ENCODE assay signal across 14 cellular contexts in genomic region chr11:100445231-100445735, GRCh38.
DNase-seq lines count a peak whose midpoint lies in the region; ATAC-seq, FAIRE-seq and TF ChIP-seq lines count a peak whose summit lies in the region.
"Had no signal": no experiment of that assay in that cellular context is flagged by ENCODE, and none has a peak within 500 bp of the region (broad histone marks: within the 10 kb centered on the region; RNA-seq: fewer than 3 reads in every experiment).

No MANE protein-coding gene starts in this region.

- DNase-seq in GM23338 (ENCODE audit: low spot score) = peak; percentile 28
- peak; percentile 91 for DNase-seq in NCI-H69 (lab: John Stamatoyannopoulos, UW)
- peak; percentile 13 for DNase-seq in endothelial cell of umbilical vein (ENCODE audit: low read depth, low spot score)
- DNase-seq in medulla oblongata (ENCODE audit: extremely low spot score) = peak; percentile 33
- no peak for DNase-seq in retina
- no peak for DNase-seq in T-helper 1 cell
- DNase-seq in MV-4-11 (lab: John Stamatoyannopoulos, UW) = no peak
- DNase-seq: NCI-H510A treated with DMSO at 0.1 percent for 48 hours; stimulated activated naive CD4-positive, alpha-beta T cell treated with Interleukin-2 at 50 U/mL for 16 hours; T1000 had no signal

- TF ChIP-seq CTCF in GM23338 (conservative IDR thresholded peaks at IDR 0.05; ENCODE audit: low read depth in 2 of 2) (peak; percentile 22 to 44; a peak in 2 of 4 replicates), endothelial cell of umbilical vein (IDR thresholded peaks at IDR 0.05; ENCODE audit: extremely low read depth in 1 of 2, insufficient read depth in 1 of 2, low read depth in 1 of 2, low read length in 2 of 2) (no peak)

- no peak overlapping the region for H3K9ac ChIP-seq in endothelial cell of umbilical vein (replicated peaks; ENCODE audit: extremely low read depth, insufficient read depth, low read length)

- peaks cover 4% of the 10 kb centered on the region for H3K9me3 ChIP-seq in endothelial cell of umbilical vein (replicated peaks; ENCODE audit: control insufficient read depth, insufficient read depth, low read length)

- CTCF ChIA-PET in endothelial cell of umbilical vein (lab: Charles Lee) = no interaction called here

- no peak overlapping the region for H3K27ac ChIP-seq in GM23338 (ENCODE audit: low read depth)
- H3K27ac ChIP-seq in endothelial cell of umbilical vein (ENCODE audit: insufficient read depth, low read depth, low read length) = no peak overlapping the region

- H3K9me2 ChIP-seq in GM23338 (ENCODE audit: insufficient read depth) = peaks cover 13% of the 10 kb centered on the region

- no peak overlapping the region for H3K4me3 ChIP-seq in GM23338
- H3K4me3 ChIP-seq in endothelial cell of umbilical vein (replicated peaks in 1 of 3; ENCODE audit: insufficient read depth in 1 of 3, low read depth in 1 of 3, low read length in 3 of 3) = no peak overlapping the region

- H3K4me1 Mint-ChIP-seq in GM23338 = no peaks in the 10 kb centered on the region
- H3K4me1 Mint-ChIP-seq: activated T-helper 17 cell treated with anti-CD3 and anti-CD28 coated beads, Interleukin-2, amount 50 U/mL, for 72 hours; memory B cell had no signal

- H3K27me3 ChIP-seq in GM23338 (ENCODE audit: insufficient read depth) (no peaks in the 10 kb centered on the region), endothelial cell of umbilical vein (ENCODE audit: control insufficient read depth in 2 of 2, insufficient read depth in 2 of 2, low read length in 2 of 2) (no peaks in the 10 kb centered on the region)

- no peaks in the 10 kb centered on the region for H3F3A ChIP-seq in GM23338 (replicated peaks; ENCODE audit: low read depth)

- H3K27ac Mint-ChIP-seq in GM23338 = no peak overlapping the region
- H3K27ac Mint-ChIP-seq: activated T-helper 17 cell treated with anti-CD3 and anti-CD28 coated beads, Interleukin-2, amount 50 U/mL, for 72 hours; memory B cell had no signal

- H3K36me3 ChIP-seq in GM23338 (ENCODE audit: insufficient read depth) = no peaks in the 10 kb centered on the region
- no peaks in the 10 kb centered on the region for H3K36me3 ChIP-seq in endothelial cell of umbilical vein (ENCODE audit: control insufficient read depth in 2 of 2, extremely low read depth in 1 of 2, insufficient read depth in 2 of 2, low read length in 2 of 2)

- H3K27me3 Mint-ChIP-seq in GM23338 (ENCODE audit: insufficient read depth, low read depth, poor library complexity) = peaks cover 3% of the 10 kb centered on the region
- H3K27me3 Mint-ChIP-seq: activated T-helper 17 cell treated with anti-CD3 and anti-CD28 coated beads, Interleukin-2, amount 50 U/mL, for 72 hours; memory B cell had no signal

- H3K4me1 ChIP-seq in GM23338 (ENCODE audit: insufficient read depth) (no peaks in the 10 kb centered on the region), endothelial cell of umbilical vein (ENCODE audit: control insufficient read depth, extremely low read depth, insufficient read depth, low read length) (no peaks in the 10 kb centered on the region)

- TF ChIP-seq POLR2A in endothelial cell of umbilical vein (IDR thresholded peaks at IDR 0.05; ENCODE audit: low read depth, low read length) = no peak

- POLR2A ChIA-PET in endothelial cell of umbilical vein (lab: Charles Lee) = no interaction called here

- no TSS peak for BruUV-seq in endothelial cell of umbilical vein (replicated peaks; lab: Mats Ljungman, UMichigan)

- dilution Hi-C loops in endothelial cell of umbilical vein (cut with MboI; ENCODE audit: extremely low pct_ligation_motif_present, low sequenced_read_pairs) = no loop called here

- no peak overlapping the region for H3K4me3 Mint-ChIP-seq in GM23338
- H3K4me3 Mint-ChIP-seq: activated T-helper 17 cell treated with anti-CD3 and anti-CD28 coated beads, Interleukin-2, amount 50 U/mL, for 72 hours; memory B cell had no signal

- H3K4me2 ChIP-seq in GM23338 = no peak overlapping the region
- no peak overlapping the region for H3K4me2 ChIP-seq in endothelial cell of umbilical vein (ENCODE audit: insufficient read depth, low read length)

- no peaks in the 10 kb centered on the region for H3K9me1 ChIP-seq in endothelial cell of umbilical vein (replicated peaks; ENCODE audit: control insufficient read depth, extremely low read depth, insufficient read depth, low read length)

- ATAC-seq in GM23338 (peak; percentile 57; the same call in 2 of the 3 replicates), GM21529 (IDR thresholded peaks at IDR 0.05; ENCODE audit: unreplicated experiment) (no peak)
- ATAC-seq: activated T-helper 17 cell treated with anti-CD3 and anti-CD28 coated beads, Interleukin-2, amount 50 U/mL, for 72 hours had no signal

- no peak overlapping the region for H2AFZ ChIP-seq in GM23338
- H2AFZ ChIP-seq in endothelial cell of umbilical vein (ENCODE audit: low read depth, low read length) = no peak overlapping the region

- no peaks in the 10 kb centered on the region; the same call in 2 of the 3 replicates for H3K36me3 Mint-ChIP-seq in GM23338 (ENCODE audit: low read depth)
- H3K36me3 Mint-ChIP-seq: memory B cell had no signal

- no peaks in the 10 kb centered on the region for H3K9me3 Mint-ChIP-seq in GM23338

- H3K79me2 ChIP-seq in GM23338 (replicated peaks; ENCODE audit: insufficient read depth) = no peaks in the 10 kb centered on the region
- H3K79me2 ChIP-seq in endothelial cell of umbilical vein (ENCODE audit: control insufficient read depth, insufficient read depth, low read length) = no peaks in the 10 kb centered on the region

- intact Hi-C loops in endothelial cell of umbilical vein (cut with micrococcal nuclease) = no loop called here

- no peak for FAIRE-seq in endothelial cell of umbilical vein (lab: Jason Lieb, UNC)
- FAIRE-seq: D721Med had no signal

- no peaks in the 10 kb centered on the region for H4K20me1 ChIP-seq in GM23338 (replicated peaks; ENCODE audit: insufficient read depth)
- H4K20me1 ChIP-seq in endothelial cell of umbilical vein (replicated peaks; ENCODE audit: control insufficient read depth, extremely low read depth, insufficient read depth, low read length) = no peaks in the 10 kb centered on the region

TF ChIP-seq in GM23338, 12 proteins besides CTCF, POLR2A, EP300 and RAD21 (continues in another document):
- TF ChIP-seq EZH2phosphoT487 (IDR thresholded peaks at IDR 0.05; ENCODE audit: unreplicated experiment) (no peak), ZNF331 (CRISPR knock-in tag; IDR thresholded peaks at IDR 0.05; ENCODE audit: low read depth) (no peak), JUNB (IDR thresholded peaks at IDR 0.05; ENCODE audit: unreplicated experiment) (no peak), ETS1 (IDR thresholded peaks at IDR 0.05) (no peak), EZH2 (IDR thresholded peaks at IDR 0.05; ENCODE audit: low read depth, unreplicated experiment) (no peak), STAT1 (IDR thresholded peaks at IDR 0.05; ENCODE audit: unreplicated experiment) (no peak)

TF ChIP-seq in endothelial cell of umbilical vein, 7 proteins besides CTCF, POLR2A, EP300 and RAD21:
- no peak for TF ChIP-seq FOS (IDR thresholded peaks at IDR 0.05; ENCODE audit: borderline replicate concordance, insufficient read depth, low read length)
- no peak for TF ChIP-seq MYC (IDR thresholded peaks at IDR 0.05; ENCODE audit: low read depth, low read length)
- TF ChIP-seq MAX (IDR thresholded peaks at IDR 0.05; ENCODE audit: insufficient read depth, insufficient read length) = no peak
- no peak for TF ChIP-seq GATA2 (IDR thresholded peaks at IDR 0.05; ENCODE audit: insufficient read depth, insufficient read length, low read depth, low read length)
- no peak for TF ChIP-seq EZH2 (IDR thresholded peaks at IDR 0.05; ENCODE audit: borderline replicate concordance, low read depth, low read length, severe bottlenecking)
- no peak for TF ChIP-seq JUN (IDR thresholded peaks at IDR 0.05; ENCODE audit: borderline replicate concordance, insufficient read depth, insufficient read length, low read depth)
- TF ChIP-seq POLR2AphosphoS5 (IDR thresholded peaks at IDR 0.05; ENCODE audit: insufficient read depth, low read depth, low read length) = no peak

Comparison
In these comparisons a context has a peak if more than half of its experiments do, and no peak if none do; other contexts are left out.
1. DNase-seq: peak in GM23338 (single experiment), NCI-H69 (single experiment), endothelial cell of umbilical vein (single experiment) and medulla oblongata (single experiment); none in retina (single experiment), T-helper 1 cell (0 of 5) and MV-4-11 (single experiment).
2. CTCF ChIP-seq: peak in GM23338 (2 of 2); none in endothelial cell of umbilical vein (0 of 2).